Comparison of ENCODE assay signal across 13 cellular contexts in the genomic region with DNA sequence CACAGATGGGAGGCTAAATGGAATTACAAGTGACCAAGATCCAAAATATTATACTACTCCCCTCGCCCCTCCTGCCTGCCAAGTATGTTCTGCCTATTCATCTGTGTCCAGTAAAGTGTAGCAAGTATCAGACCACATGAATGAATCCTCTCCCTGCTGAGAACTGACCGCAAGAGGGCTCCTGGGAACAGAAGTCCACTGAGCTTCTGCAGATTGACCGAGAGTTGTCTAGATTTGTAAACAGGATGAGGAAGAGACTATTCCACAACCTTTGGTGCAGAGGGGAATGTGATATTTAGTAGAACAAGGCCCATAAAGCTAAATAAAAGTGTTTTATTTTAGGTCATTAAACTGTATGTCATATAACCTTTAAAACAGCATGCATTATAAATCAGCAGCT.
DNase-seq lines count a peak whose midpoint lies in the region; ATAC-seq and TF ChIP-seq lines count a peak whose summit lies in the region.
"Had no signal": no experiment of that assay in that cellular context is flagged by ENCODE, and none has a peak within 500 bp of the region (broad histone marks: within the 10 kb centered on the region; RNA-seq: fewer than 3 reads in every experiment).

No MANE protein-coding gene starts in this region.

- no peak overlapping the region for H3K9ac ChIP-seq in mesenchymal stem cell (ENCODE audit: low read length)

- H3K27me3 ChIP-seq in adrenal gland, result no peaks in the 10 kb centered on the region
- H3K27me3 ChIP-seq in mesenchymal stem cell (ENCODE audit: control insufficient read depth in 1 of 2, insufficient read depth in 1 of 2, low read length in 2 of 2), result no peaks in the 10 kb centered on the region
- H3K27me3 ChIP-seq: uterus had no signal

- H3K79me1 ChIP-seq in mesenchymal stem cell (replicated peaks; ENCODE audit: low read length, poor library complexity, severe bottlenecking), result no peaks in the 10 kb centered on the region

- H3K27ac ChIP-seq in adrenal gland (no peak overlapping the region), mesenchymal stem cell (ENCODE audit: low read length, poor library complexity, severe bottlenecking) (no peak overlapping the region)
- H3K27ac ChIP-seq: heart left ventricle, HL-60, SK-N-MC, uterus had no signal

- H3K36me3 ChIP-seq in adrenal gland (replicated peaks in 1 of 2) (no peaks in the 10 kb centered on the region), mesenchymal stem cell (ENCODE audit: control insufficient read depth in 1 of 2, insufficient read depth in 2 of 2, low read depth in 1 of 2, low read length in 2 of 2) (no peaks in the 10 kb centered on the region)
- H3K36me3 ChIP-seq: heart left ventricle, uterus had no signal

- no peaks in the 10 kb centered on the region for H3K9me3 Mint-ChIP-seq in type B pancreatic cell
- peaks cover 7% of the 10 kb centered on the region for H3K9me3 Mint-ChIP-seq in stimulated activated effector memory CD8-positive, alpha-beta T cell treated with anti-CD3 and anti-CD28 coated beads, Interleukin-12 subunit alpha, Interleukin-12 subunit beta, amount 100 ng/mL, for 72 hours

- TF ChIP-seq POLR2A in adrenal gland (IDR thresholded peaks at IDR 0.05), result no peak

- TF ChIP-seq CTCF in adrenal gland (IDR thresholded peaks at IDR 0.05) (peak in 3 of 6 experiments; percentile 33 to 39 (median 38)), type B pancreatic cell (conservative IDR thresholded peaks at IDR 0.05) (peak; percentile 60)

- peaks cover 14% of the 10 kb centered on the region for H3K4me1 Mint-ChIP-seq in type B pancreatic cell (ENCODE audit: unreplicated experiment)
- H3K4me1 Mint-ChIP-seq in stimulated activated effector memory CD8-positive, alpha-beta T cell treated with anti-CD3 and anti-CD28 coated beads, Interleukin-12 subunit alpha, Interleukin-12 subunit beta, amount 100 ng/mL, for 72 hours, result no peaks in the 10 kb centered on the region
- H3K4me1 Mint-ChIP-seq: CD4-positive, CD25-positive, alpha-beta regulatory T cell had no signal

- H2AFZ ChIP-seq in mesenchymal stem cell (ENCODE audit: low read depth, low read length), result no peak overlapping the region

- H3K4me1 ChIP-seq in adrenal gland (replicated peaks in 1 of 2) (no peaks in the 10 kb centered on the region), mesenchymal stem cell (ENCODE audit: control insufficient read depth, insufficient read depth, low read depth, low read length) (no peaks in the 10 kb centered on the region)
- H3K4me1 ChIP-seq: heart left ventricle, uterus had no signal

- ATAC-seq in stimulated activated effector memory CD8-positive, alpha-beta T cell treated with anti-CD3 and anti-CD28 coated beads, Interleukin-12 subunit alpha, Interleukin-12 subunit beta, amount 100 ng/mL, for 72 hours, result no peak

- no peak overlapping the region for H3K4ac ChIP-seq in mesenchymal stem cell (ENCODE audit: low read depth in 1 of 2, low read length in 2 of 2)

- H2BK120ac ChIP-seq in mesenchymal stem cell (ENCODE audit: low read depth, low read length), result no peak overlapping the region

- 17 to 32% (median 23%) methylated on average over 3 of the region's 3 CpGs for WGBS in adrenal gland, 4 donors
- WGBS in mesenchymal stem cell, result 35% methylated on average over 3 of the region's 3 CpGs

- no peak overlapping the region for H4K91ac ChIP-seq in mesenchymal stem cell (ENCODE audit: low read length)

- H3K14ac ChIP-seq in mesenchymal stem cell (ENCODE audit: low read length in 2 of 2), result no peak overlapping the region

- H3K36me3 Mint-ChIP-seq in type B pancreatic cell, result no peaks in the 10 kb centered on the region
- no peaks in the 10 kb centered on the region for H3K36me3 Mint-ChIP-seq in stimulated activated effector memory CD8-positive, alpha-beta T cell treated with anti-CD3 and anti-CD28 coated beads, Interleukin-12 subunit alpha, Interleukin-12 subunit beta, amount 100 ng/mL, for 72 hours
- H3K36me3 Mint-ChIP-seq: CD4-positive, CD25-positive, alpha-beta regulatory T cell had no signal

- no peak overlapping the region for H2BK15ac ChIP-seq in mesenchymal stem cell (ENCODE audit: low read depth, poor library complexity, severe bottlenecking)

- intact Hi-C loops in adrenal gland (cut with DNase I), result no loop called here

- no peak overlapping the region for H2AK5ac ChIP-seq in mesenchymal stem cell (ENCODE audit: low read length, severe bottlenecking)

- H2BK5ac ChIP-seq in mesenchymal stem cell (ENCODE audit: low read depth, low read length, poor library complexity, severe bottlenecking), result no peak overlapping the region

- no peak overlapping the region for H2BK12ac ChIP-seq in mesenchymal stem cell (ENCODE audit: low read length in 2 of 2)

- H3K27ac Mint-ChIP-seq in type B pancreatic cell, result no peak overlapping the region
- H3K27ac Mint-ChIP-seq in stimulated activated effector memory CD8-positive, alpha-beta T cell treated with anti-CD3 and anti-CD28 coated beads, Interleukin-12 subunit alpha, Interleukin-12 subunit beta, amount 100 ng/mL, for 72 hours, result no peak overlapping the region
- H3K27ac Mint-ChIP-seq: CD4-positive, CD25-positive, alpha-beta regulatory T cell had no signal

- H3K9me3 ChIP-seq in adrenal gland (replicated peaks in 1 of 3) (no peaks in the 10 kb centered on the region), mesenchymal stem cell (ENCODE audit: control insufficient read depth, low read length) (no peaks in the 10 kb centered on the region)
- H3K9me3 ChIP-seq: heart left ventricle, uterus had no signal

- no peak overlapping the region for H4K8ac ChIP-seq in mesenchymal stem cell (ENCODE audit: low read length)

- H3K4me2 ChIP-seq in mesenchymal stem cell (ENCODE audit: low read length, poor library complexity, severe bottlenecking), result no peak overlapping the region

- DNase-seq in SIG-M5 treated with dmso at 0.1 percent for 504 hours (lab: John Stamatoyannopoulos, UW; ENCODE audit: unreplicated experiment) (peak; percentile 4), SIG-M5 (lab: John Stamatoyannopoulos, UW) (no peak), adrenal gland (peak; percentile 9 to 66 (median 15)), kidney tubule cell (ENCODE audit: low spot score) (peak; percentile 59), type B pancreatic cell (ENCODE audit: extremely low spot score, unreplicated experiment) (no peak), mesenchymal stem cell (no peak), NCI-H1436 (lab: John Stamatoyannopoulos, UW) (no peak)
- no peak for DNase-seq in stimulated activated effector memory CD8-positive, alpha-beta T cell treated with anti-CD3 and anti-CD28 coated beads, Interleukin-12 subunit alpha, Interleukin-12 subunit beta, amount 100 ng/mL, for 72 hours (ENCODE audit: low spot score in 2 of 2)
- DNase-seq: CD4-positive, CD25-positive, alpha-beta regulatory T cell; heart left ventricle; uterus had no signal

- peaks cover 7% of the 10 kb centered on the region for H3K27me3 Mint-ChIP-seq in type B pancreatic cell
- H3K27me3 Mint-ChIP-seq: CD4-positive, CD25-positive, alpha-beta regulatory T cell had no signal

- no peak overlapping the region for H3K23ac ChIP-seq in mesenchymal stem cell (ENCODE audit: low read length in 2 of 2)

- no peak overlapping the region for H3K4me3 ChIP-seq in adrenal gland
- H3K4me3 ChIP-seq in mesenchymal stem cell (ENCODE audit: insufficient read depth in 1 of 2, low read depth in 1 of 2, low read length in 2 of 2), result no peak overlapping the region
- H3K4me3 ChIP-seq: heart left ventricle, SK-N-MC, uterus had no signal

- H3K4me3 Mint-ChIP-seq in type B pancreatic cell, result no peak overlapping the region
- H3K4me3 Mint-ChIP-seq in stimulated activated effector memory CD8-positive, alpha-beta T cell treated with anti-CD3 and anti-CD28 coated beads, Interleukin-12 subunit alpha, Interleukin-12 subunit beta, amount 100 ng/mL, for 72 hours, result no peak overlapping the region
- H3K4me3 Mint-ChIP-seq: CD4-positive, CD25-positive, alpha-beta regulatory T cell had no signal

- H3K18ac ChIP-seq in mesenchymal stem cell (ENCODE audit: low read depth in 1 of 2, low read length in 2 of 2), result no peak overlapping the region

Comparison
In these comparisons a context has a peak if more than half of its experiments do, and no peak if none do; other contexts are left out.
1. DNase-seq: peak in SIG-M5 treated with dmso at 0.1 percent for 504 hours (single experiment), adrenal gland (7 of 7) and kidney tubule cell (single experiment); none in SIG-M5 (single experiment), type B pancreatic cell (single experiment), stimulated activated effector memory CD8-positive, alpha-beta T cell treated with anti-CD3 and anti-CD28 coated beads, Interleukin-12 subunit alpha, Interleukin-12 subunit beta, amount 100 ng/mL, for 72 hours (0 of 2), mesenchymal stem cell (single experiment) and NCI-H1436 (single experiment).